9 cellular contexts compared by ENCODE assay signal in the genomic region with DNA sequence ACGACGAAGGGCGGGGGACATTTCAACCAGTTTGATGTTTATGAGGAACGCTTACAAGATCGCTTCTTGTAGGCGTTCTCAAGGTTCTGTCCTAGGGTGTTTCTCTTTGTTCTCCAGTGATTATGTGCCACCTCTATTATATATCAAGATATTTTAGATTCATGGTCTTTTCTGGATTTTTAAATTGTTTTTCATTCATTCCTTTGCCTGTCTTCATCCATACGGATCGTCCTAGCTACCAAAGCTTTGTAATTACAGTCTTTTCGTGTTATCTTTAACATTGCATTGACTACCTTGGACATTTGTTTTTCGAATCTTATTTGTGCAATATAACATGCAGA. TPM values are rescaled to one million over a fixed set of nuclear protein-coding genes. Genes with fewer than 3 reads are reported as not detected.
DNase-seq lines count a peak whose midpoint lies in the region; ATAC-seq and TF ChIP-seq lines count a peak whose summit lies in the region.
"Had no signal": no experiment of that assay in that cellular context is flagged by ENCODE, and none has a peak within 500 bp of the region (broad histone marks: within the 10 kb centered on the region; RNA-seq: fewer than 3 reads in every experiment).

No MANE protein-coding gene starts in this region.

- peak overlapping the region; percentile 96 for H3K27ac Mint-ChIP-seq in activated CD4-positive, alpha-beta T cell treated with anti-CD3 and anti-CD28 coated beads, Interleukin-2, amount 10 ng/mL, durations not matched to agents 24 days and 14 days
- H3K27ac Mint-ChIP-seq in activated CD8-positive, alpha-beta T cell treated with anti-CD3 and anti-CD28 coated beads for 36 hours = peak overlapping the region; percentile 98

- TF ChIP-seq POLR2A in erythroblast (IDR thresholded peaks at IDR 0.05; ENCODE audit: low read length) = no peak

- intact Hi-C loops in activated CD4-positive, alpha-beta T cell treated with anti-CD3 and anti-CD28 coated beads, Interleukin-2, amount 10 ng/mL, durations not matched to agents 24 days and 14 days (cut with micrococcal nuclease) = loop anchor here (5.0 kb wide), 1 partner anchor 137 kb away; no protein-coding TSS in a partner anchor
- intact Hi-C loops in activated CD8-positive, alpha-beta T cell treated with anti-CD3 and anti-CD28 coated beads for 36 hours (cut with micrococcal nuclease) = no loop called here

- H3K27ac ChIP-seq in iPS-18a (ENCODE audit: low read length) = no peak overlapping the region
- H3K27ac ChIP-seq in subcutaneous abdominal adipose tissue (ENCODE audit: low read depth, low read length) = no peak overlapping the region

- no peak for ATAC-seq in activated CD8-positive, alpha-beta T cell treated with anti-CD3 and anti-CD28 coated beads for 36 hours

- H3K4me3 ChIP-seq in iPS-18a (ENCODE audit: low read length) (peak overlapping the region; percentile 97), subcutaneous abdominal adipose tissue (ENCODE audit: low read depth in 1 of 5, low read length in 5 of 5) (peak overlapping the region in 3 of 5 donors; percentile 86 to 92 (median 89))

- H3K9ac ChIP-seq in iPS-18a (ENCODE audit: low read length) (peak overlapping the region; percentile 72), subcutaneous abdominal adipose tissue (ENCODE audit: low read length in 5 of 5) (peak overlapping the region in 1 of 5 donors; percentile 64)

- no peak for DNase-seq in activated CD4-positive, alpha-beta T cell treated with anti-CD3 and anti-CD28 coated beads, Interleukin-2, amount 10 ng/mL, durations not matched to agents 24 days and 14 days
- no peak for DNase-seq in activated CD4-positive, alpha-beta T cell treated with anti-CD3 and anti-CD28 coated beads, Interleukin-2, amount 50 U/mL, for 4 hours
- DNase-seq in activated CD8-positive, alpha-beta T cell treated with anti-CD3 and anti-CD28 coated beads for 36 hours = no peak
- no peak for DNase-seq in dermis blood vessel endothelial cell
- DNase-seq in T1000 (lab: John Stamatoyannopoulos, UW) = no peak
- DNase-seq in erythroblast (lab: John Stamatoyannopoulos, UW) = no peak

- H3K36me3 Mint-ChIP-seq in activated CD4-positive, alpha-beta T cell treated with anti-CD3 and anti-CD28 coated beads, Interleukin-2, amount 10 ng/mL, durations not matched to agents 24 days and 14 days (ENCODE audit: low read depth) = peaks cover 19% of the 10 kb centered on the region
- peaks cover 18% of the 10 kb centered on the region for H3K36me3 Mint-ChIP-seq in activated CD8-positive, alpha-beta T cell treated with anti-CD3 and anti-CD28 coated beads for 36 hours (ENCODE audit: low read depth)

- peaks cover 3% of the 10 kb centered on the region for H3K27me3 Mint-ChIP-seq in activated CD4-positive, alpha-beta T cell treated with anti-CD3 and anti-CD28 coated beads, Interleukin-2, amount 10 ng/mL, durations not matched to agents 24 days and 14 days
- no peaks in the 10 kb centered on the region for H3K27me3 Mint-ChIP-seq in activated CD8-positive, alpha-beta T cell treated with anti-CD3 and anti-CD28 coated beads for 36 hours

- H3K9me3 ChIP-seq in iPS-18a (ENCODE audit: control insufficient read depth, low read depth, low read length) = no peaks in the 10 kb centered on the region
- no peaks in the 10 kb centered on the region for H3K9me3 ChIP-seq in subcutaneous abdominal adipose tissue (ENCODE audit: control insufficient read depth in 5 of 5, low read length in 5 of 5)
- H3K9me3 ChIP-seq: right atrium auricular region had no signal

- no peaks in the 10 kb centered on the region for H3K36me3 ChIP-seq in iPS-18a (ENCODE audit: control insufficient read depth, low read depth, low read length)
- H3K36me3 ChIP-seq in subcutaneous abdominal adipose tissue (ENCODE audit: control insufficient read depth in 5 of 5, insufficient read depth in 5 of 5, low read length in 5 of 5) = no peaks in the 10 kb centered on the region
- H3K36me3 ChIP-seq: right atrium auricular region had no signal

- peaks cover 45% of the 10 kb centered on the region for H3K4me1 Mint-ChIP-seq in activated CD4-positive, alpha-beta T cell treated with anti-CD3 and anti-CD28 coated beads, Interleukin-2, amount 10 ng/mL, durations not matched to agents 24 days and 14 days
- peaks cover 50% of the 10 kb centered on the region for H3K4me1 Mint-ChIP-seq in activated CD8-positive, alpha-beta T cell treated with anti-CD3 and anti-CD28 coated beads for 36 hours (ENCODE audit: low read depth)

- peaks cover 10% of the 10 kb centered on the region for H3K4me1 ChIP-seq in iPS-18a (ENCODE audit: control insufficient read depth, low read depth, low read length)
- H3K4me1 ChIP-seq in subcutaneous abdominal adipose tissue (ENCODE audit: control insufficient read depth in 5 of 5, insufficient read depth in 5 of 5, low read length in 5 of 5) = peaks cover 0 to 19% (median 13%) of the 10 kb centered on the region in 5 donors

- no peaks in the 10 kb centered on the region for H3K9me3 Mint-ChIP-seq in activated CD4-positive, alpha-beta T cell treated with anti-CD3 and anti-CD28 coated beads, Interleukin-2, amount 10 ng/mL, durations not matched to agents 24 days and 14 days
- H3K9me3 Mint-ChIP-seq in activated CD8-positive, alpha-beta T cell treated with anti-CD3 and anti-CD28 coated beads for 36 hours = no peaks in the 10 kb centered on the region

- peak overlapping the region; percentile 91 for H3K4me3 Mint-ChIP-seq in activated CD4-positive, alpha-beta T cell treated with anti-CD3 and anti-CD28 coated beads, Interleukin-2, amount 10 ng/mL, durations not matched to agents 24 days and 14 days
- H3K4me3 Mint-ChIP-seq in activated CD8-positive, alpha-beta T cell treated with anti-CD3 and anti-CD28 coated beads for 36 hours = peak overlapping the region; percentile 88

- CTCF ChIA-PET in activated CD8-positive, alpha-beta T cell treated with anti-CD3 and anti-CD28 coated beads for 36 hours (lab: Charles Lee) = interaction anchor here (0.7 to 1.5 kb wide), 2 partner anchors 101 to 133 kb away, joined by 3 to 7 read pairs; no protein-coding TSS in a partner anchor

- H3K27me3 ChIP-seq in iPS-18a (ENCODE audit: control insufficient read depth, insufficient read depth, low read length) (no peaks in the 10 kb centered on the region), subcutaneous abdominal adipose tissue (ENCODE audit: control insufficient read depth in 5 of 5, insufficient read depth in 4 of 5, low read length in 5 of 5) (no peaks in the 10 kb centered on the region)
- H3K27me3 ChIP-seq: right atrium auricular region had no signal

- TF ChIP-seq CTCF in activated CD8-positive, alpha-beta T cell treated with anti-CD3 and anti-CD28 coated beads for 36 hours (IDR thresholded peaks at IDR 0.05) = peak; percentile 62

- POLR2A ChIA-PET in activated CD8-positive, alpha-beta T cell treated with anti-CD3 and anti-CD28 coated beads for 36 hours (lab: Charles Lee) = interaction anchor here (0.6 to 1.7 kb wide), 3 partner anchors 93 to 110 kb away, joined by 3 to 6 read pairs (median 3); partner anchors contain the start of gene RPS16

RNA-seq across cellular contexts. Expression of gene EID2, which starts 0.3 kb away (rescaled TPM):
- 17.2 and 17.6 TPM in 2 replicates for total RNA-seq in activated CD4-positive, alpha-beta T cell treated with anti-CD3 and anti-CD28 coated beads, Interleukin-2, amount 10 ng/mL, durations not matched to agents 24 days and 14 days
- 10 to 100 TPM; 11.1 to 11.7 TPM for total RNA-seq in activated CD8-positive, alpha-beta T cell treated with anti-CD3 and anti-CD28 coated beads for 36 hours
- 16.2 and 17.8 TPM in 2 replicates for total RNA-seq in dermis blood vessel endothelial cell

RNA-seq across cellular contexts. Expression of gene EID2B, which starts 7.7 kb away (rescaled TPM):
- total RNA-seq in activated CD4-positive, alpha-beta T cell treated with anti-CD3 and anti-CD28 coated beads, Interleukin-2, amount 10 ng/mL, durations not matched to agents 24 days and 14 days = 3.4 and 3.6 TPM in 2 replicates
- total RNA-seq in activated CD8-positive, alpha-beta T cell treated with anti-CD3 and anti-CD28 coated beads for 36 hours = 1 to 10 TPM; 3.0 TPM
- total RNA-seq in dermis blood vessel endothelial cell = 2.2 and 2.7 TPM in 2 replicates

RNA-seq across cellular contexts. Expression of gene SELENOV, which starts 25.4 kb away (rescaled TPM):
- not detected in 2 replicates for total RNA-seq in activated CD4-positive, alpha-beta T cell treated with anti-CD3 and anti-CD28 coated beads, Interleukin-2, amount 10 ng/mL, durations not matched to agents 24 days and 14 days
- total RNA-seq in activated CD8-positive, alpha-beta T cell treated with anti-CD3 and anti-CD28 coated beads for 36 hours = not detected
- total RNA-seq in dermis blood vessel endothelial cell = not detected in 2 replicates
- total RNA-seq: right atrium auricular region had no signal

RNA-seq across cellular contexts. Expression of gene DLL3, which starts 41.6 kb away (rescaled TPM):
- 2.2 TPM in 2 replicates for total RNA-seq in activated CD4-positive, alpha-beta T cell treated with anti-CD3 and anti-CD28 coated beads, Interleukin-2, amount 10 ng/mL, durations not matched to agents 24 days and 14 days
- 1 to 10 TPM; 1.3 to 1.6 TPM for total RNA-seq in activated CD8-positive, alpha-beta T cell treated with anti-CD3 and anti-CD28 coated beads for 36 hours
- 0.17 and 0.28 TPM in 2 replicates for total RNA-seq in dermis blood vessel endothelial cell
- total RNA-seq: right atrium auricular region had no signal

RNA-seq across cellular contexts. Expression of gene TIMM50, which starts 59.7 kb away (rescaled TPM):
- total RNA-seq in activated CD4-positive, alpha-beta T cell treated with anti-CD3 and anti-CD28 coated beads, Interleukin-2, amount 10 ng/mL, durations not matched to agents 24 days and 14 days = 141 and 143 TPM in 2 replicates
- total RNA-seq in activated CD8-positive, alpha-beta T cell treated with anti-CD3 and anti-CD28 coated beads for 36 hours = 100 to 1,000 TPM; 108 to 114 TPM
- 66.5 and 67.9 TPM in 2 replicates for total RNA-seq in dermis blood vessel endothelial cell
